Comparison of ENCODE assay signal across 8 cellular contexts in the genomic region with DNA sequence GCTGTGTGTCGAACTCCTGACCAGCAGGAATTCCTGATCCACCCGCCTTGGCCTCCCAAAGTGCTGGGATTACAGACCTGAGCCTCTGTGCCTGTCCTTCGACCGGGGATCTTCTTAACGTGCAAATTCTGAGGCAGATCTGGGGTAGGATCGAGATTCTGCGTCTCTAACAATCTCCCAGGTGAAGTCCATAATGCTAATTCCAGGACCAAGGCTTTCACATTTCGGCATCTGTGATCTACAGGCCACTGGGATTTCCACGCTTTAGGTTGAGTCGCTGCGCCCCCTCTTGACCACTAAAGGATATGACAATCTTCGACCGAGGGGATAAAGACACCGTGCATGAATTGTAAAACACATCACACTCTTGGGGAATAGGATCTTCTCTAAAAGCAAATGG. TPM values are rescaled to one million over a fixed set of nuclear protein-coding genes. Genes with fewer than 3 reads are reported as not detected.
A peak's percentile ranks its signal among the peaks of the same experiment; 100 is the strongest.
DNase-seq lines count a peak whose midpoint lies in the region; ATAC-seq and TF ChIP-seq lines count a peak whose summit lies in the region.

No MANE protein-coding gene starts in this region.

- H2BK120ac ChIP-seq in H9 (ENCODE audit: low read depth, low read length, poor library complexity, severe bottlenecking) = no peak overlapping the region

- no peak overlapping the region for H2AK5ac ChIP-seq in H9 (ENCODE audit: insufficient read length, low read length)

- peak; percentile 89 for DNase-seq in Ammon's horn (ENCODE audit: low spot score)
- DNase-seq in H9 = peak; percentile 73
- DNase-seq in NCI-H345 treated with DMSO at 0.1 percent for 48 hours (lab: John Stamatoyannopoulos, UW; ENCODE audit: unreplicated experiment) = peak; percentile 41
- peak; percentile 85 for DNase-seq in cerebellar cortex (ENCODE audit: low spot score)
- peak in 1 of 2 donors; percentile 66 for DNase-seq in left colon
- DNase-seq in stimulated activated CD4-positive, alpha-beta T cell treated with anti-CD3 and anti-CD28 coated beads, Interleukin-4, amount 100 ng/mL, for 4 hours = peak; percentile 35 to 37

- H2AFZ ChIP-seq in H9 (ENCODE audit: low read length) = peak overlapping the region; percentile 98

- H3K9me3 Mint-ChIP-seq in H9 = no peaks in the 10 kb centered on the region

- H3K4me2 ChIP-seq in H9 (ENCODE audit: insufficient read depth, insufficient read length, low read length) = peak overlapping the region; percentile 37

- H3K27ac Mint-ChIP-seq in H9 = peak overlapping the region in 1 of 3 experiments; percentile 30; a peak in 1 of 7 replicates

- H2BK20ac ChIP-seq in H9 (ENCODE audit: low read depth, low read length, poor library complexity, severe bottlenecking) = no peak overlapping the region

- no peak overlapping the region for H3K56ac ChIP-seq in H9 (ENCODE audit: insufficient read length, low read depth, low read length)

- H3K79me1 ChIP-seq in H9 (ENCODE audit: insufficient read depth, low read depth, low read length, poor library complexity, severe bottlenecking) = no peaks in the 10 kb centered on the region

- H3K79me2 ChIP-seq in H9 (ENCODE audit: insufficient read depth, low read length) = no peaks in the 10 kb centered on the region

- H3K4me3 Mint-ChIP-seq in H9 = peak overlapping the region in 1 of 2 experiments; percentile 50; a peak in 2 of 5 replicates

- TF ChIP-seq CTCF in H9 (conservative IDR thresholded peaks at IDR 0.05) (peak; percentile 92), VCaP (conservative IDR thresholded peaks at IDR 0.05) (peak; percentile 84)

- peak; percentile 59 for ATAC-seq in left colon
- no peak for ATAC-seq in HG02840 (IDR thresholded peaks at IDR 0.05; ENCODE audit: low FRiP score, unreplicated experiment)

- H3K27ac ChIP-seq in H9 (ENCODE audit: insufficient read length, low read depth, low read length) (no peak overlapping the region), VCaP (no peak overlapping the region)

- no peak overlapping the region for H3K23ac ChIP-seq in H9 (ENCODE audit: insufficient read length, low read depth, low read length)

- no peak overlapping the region for H3K9ac ChIP-seq in H9 (ENCODE audit: extremely low read depth, insufficient read length, low read length)

- H3K27me3 ChIP-seq in H9 (ENCODE audit: insufficient read depth, low read length) = no peaks in the 10 kb centered on the region

- intact Hi-C loops in left colon (cut with DNase I, micrococcal nuclease) = loop anchor here (5.0 kb wide), 2 partner anchors 171 to 176 kb away; partner anchors contain the start of gene NEK9 (in 1 of the 2)

- H3K18ac ChIP-seq in H9 (ENCODE audit: insufficient read length, low read depth, low read length) = no peak overlapping the region

- peak overlapping the region; percentile 65 for H2BK12ac ChIP-seq in H9 (ENCODE audit: insufficient read length, low read depth, low read length)

- no peaks in the 10 kb centered on the region for H3K36me3 Mint-ChIP-seq in H9 (ENCODE audit: insufficient read depth in 1 of 3, low read depth in 3 of 3)

- no peaks in the 10 kb centered on the region for H4K20me1 ChIP-seq in H9 (ENCODE audit: control insufficient read depth, insufficient read depth, insufficient read length)

- H2BK15ac ChIP-seq in H9 (ENCODE audit: low read depth, low read length) = no peak overlapping the region

- H2BK5ac ChIP-seq in H9 (ENCODE audit: insufficient read length, low read length) = no peak overlapping the region

- no peaks in the 10 kb centered on the region for H3K9me3 ChIP-seq in H9 (ENCODE audit: control insufficient read depth, low read depth, low read length)

- H3K4me1 Mint-ChIP-seq in H9 = peaks cover 12 to 16% of the 10 kb centered on the region in 2 experiments

- H4K8ac ChIP-seq in H9 (replicated peaks; ENCODE audit: insufficient read length, low read depth, low read length) = no peak overlapping the region

- H3K14ac ChIP-seq in H9 (ENCODE audit: insufficient read depth, low read length) = no peak overlapping the region

- WGBS in H9 (ENCODE audit: extremely low coverage, insufficient read length, low lambda C conversion rate) = no CpG with 5 or more reads among the region's 14 CpGs

- H3K4me1 ChIP-seq in H9 (ENCODE audit: insufficient read depth, low read length) = no peaks in the 10 kb centered on the region

- no peaks in the 10 kb centered on the region for H3K27me3 Mint-ChIP-seq in H9 (ENCODE audit: low read depth)

- no peak overlapping the region for H3T11ph ChIP-seq in H9 (ENCODE audit: low read length)

- H3K4ac ChIP-seq in H9 (ENCODE audit: low read depth, low read length) = no peak overlapping the region

- no peak overlapping the region for H4K91ac ChIP-seq in H9 (ENCODE audit: insufficient read length, low read depth, low read length)

- no peaks in the 10 kb centered on the region for H3K23me2 ChIP-seq in H9 (ENCODE audit: insufficient read length, low read depth, low read length, poor library complexity, severe bottlenecking)

- H4K5ac ChIP-seq in H9 (ENCODE audit: insufficient read length, low read depth, low read length) = no peak overlapping the region

RNA-seq across cellular contexts. Expression of gene FOS, which starts 24.8 kb away (rescaled TPM):
- total RNA-seq in H9 (2021) = 28.1 and 33.9 TPM in 2 replicates
- 100 to 1,000 TPM; 220 to 877 TPM for total RNA-seq in left colon
